2 cellular contexts compared by ENCODE assay signal in the genomic region with DNA sequence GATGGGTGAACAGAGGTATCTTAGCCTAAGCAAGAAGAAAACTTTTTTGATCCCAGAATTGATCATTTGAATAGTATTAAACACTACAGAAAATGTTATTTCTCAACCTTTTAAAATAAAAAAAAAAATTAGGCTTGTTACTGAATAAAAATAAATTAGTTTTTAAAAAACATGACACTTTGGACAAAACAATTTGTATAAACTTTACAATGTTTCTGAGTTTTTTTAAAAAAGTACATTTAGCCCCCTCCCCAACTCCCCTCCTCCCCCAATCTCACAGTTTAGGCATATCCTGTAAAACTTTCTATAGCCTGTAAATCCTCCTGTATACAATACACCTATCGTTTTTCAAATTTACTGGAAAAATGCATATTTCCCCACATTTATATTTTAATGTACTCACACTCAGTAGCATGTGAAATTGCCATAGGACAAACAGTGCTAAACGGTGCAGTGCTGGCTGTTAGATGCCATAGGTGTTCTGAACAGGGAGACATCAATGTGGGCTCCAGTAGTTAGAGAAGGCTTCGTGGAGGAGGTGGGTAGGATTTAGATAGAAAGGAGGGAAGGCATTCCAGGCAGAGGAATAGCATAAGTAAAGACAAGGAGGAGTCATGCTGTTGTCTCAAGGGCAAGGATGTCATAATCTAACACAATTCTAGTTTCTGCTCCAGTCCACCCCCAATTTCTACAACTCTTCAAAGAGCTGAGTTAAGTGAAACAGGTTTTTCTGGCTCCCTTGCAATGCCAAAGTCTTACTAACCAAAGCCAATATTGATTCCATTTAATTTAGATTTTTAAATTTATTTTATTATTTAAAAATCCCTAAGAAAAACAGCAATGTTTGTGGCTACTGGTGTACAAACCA.
TF ChIP-seq lines count a peak whose summit lies in the region.

No MANE protein-coding gene starts in this region.

TF ChIP-seq in HepG2, 621 proteins besides CTCF, POLR2A, EP300 and RAD21:
- TF ChIP-seq PCBP1 (IDR thresholded peaks at IDR 0.05; ENCODE audit: borderline replicate concordance, low read depth, low read length) (0 out of 2 replicates have a peak, but pooled peaks have one; percentile 29), FOXO1 (CRISPR knock-in tag; IDR thresholded peaks at IDR 0.05) (no peak), KLF11 (CRISPR knock-in tag; IDR thresholded peaks at IDR 0.05) (no peak), HNRNPK (IDR thresholded peaks at IDR 0.05; ENCODE audit: low read depth, low read length, poor library complexity, severe bottlenecking) (peak; percentile 93), U2AF2 (IDR thresholded peaks at IDR 0.05; ENCODE audit: low read depth, low read length) (no peak)

TF ChIP-seq in IMR-90, 13 proteins besides CTCF, POLR2A, EP300 and RAD21:
- TF ChIP-seq SMC3 (IDR thresholded peaks at IDR 0.05; ENCODE audit: low read depth, low read length) = no peak
- TF ChIP-seq, protein P1, sequence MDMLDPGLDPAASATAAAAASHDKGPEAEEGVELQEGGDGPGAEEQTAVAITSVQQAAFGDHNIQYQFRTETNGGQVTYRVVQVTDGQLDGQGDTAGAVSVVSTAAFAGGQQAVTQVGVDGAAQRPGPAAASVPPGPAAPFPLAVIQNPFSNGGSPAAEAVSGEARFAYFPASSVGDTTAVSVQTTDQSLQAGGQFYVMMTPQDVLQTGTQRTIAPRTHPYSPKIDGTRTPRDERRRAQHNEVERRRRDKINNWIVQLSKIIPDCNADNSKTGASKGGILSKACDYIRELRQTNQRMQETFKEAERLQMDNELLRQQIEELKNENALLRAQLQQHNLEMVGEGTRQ (IDR thresholded peaks at IDR 0.05; ENCODE audit: low read depth, low read length) = no peak
- TF ChIP-seq NFE2L2 (IDR thresholded peaks at IDR 0.05; ENCODE audit: low read depth, low read length) = no peak
- no peak for TF ChIP-seq CEBPB (IDR thresholded peaks at IDR 0.05; ENCODE audit: low read depth, low read length)
